8 cellular contexts compared by ENCODE assay signal in the genomic region with DNA sequence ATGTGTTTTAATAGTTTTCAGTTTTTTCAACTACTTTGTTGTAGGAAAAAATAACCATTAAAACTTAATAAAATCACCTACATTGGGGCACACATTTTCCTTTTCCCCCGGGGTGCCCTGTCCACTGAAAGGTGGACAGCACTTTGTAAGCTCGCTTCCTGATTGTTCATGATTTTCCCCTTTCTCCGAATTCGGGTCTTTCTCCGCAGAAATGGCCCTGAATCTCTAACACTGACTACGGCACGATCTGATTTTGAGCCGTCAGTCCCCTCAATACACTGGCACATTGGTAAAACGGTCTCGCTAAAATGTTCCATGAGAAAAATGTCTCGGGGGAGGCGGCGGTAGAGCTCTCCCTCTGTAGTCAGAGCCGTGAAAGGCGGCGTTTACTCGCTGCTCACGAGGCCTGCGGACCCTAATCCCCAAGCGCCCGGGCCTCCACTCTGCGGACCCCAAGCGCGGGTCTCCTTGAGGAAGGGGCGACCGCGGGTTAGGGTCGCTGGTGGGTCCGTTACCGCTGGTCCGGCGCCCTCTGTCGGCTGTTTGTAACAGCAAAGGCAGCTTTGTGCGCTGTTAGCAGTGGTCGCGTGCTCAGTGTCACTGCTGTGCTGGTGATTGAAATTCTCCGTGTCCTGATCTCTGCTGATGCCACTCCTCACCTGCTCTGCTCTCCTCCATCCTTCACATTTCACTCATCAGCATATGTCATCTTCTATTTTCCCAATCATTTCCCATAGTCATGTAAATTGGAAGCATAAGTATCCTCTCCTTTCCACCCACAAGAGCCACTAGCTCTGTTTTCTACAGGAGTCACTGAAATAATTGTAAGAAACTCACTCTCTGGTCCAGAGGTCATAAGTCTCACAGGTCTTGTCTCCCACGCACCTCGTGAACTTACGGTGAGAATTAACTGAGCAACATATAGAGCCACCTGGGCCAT. TPM values are rescaled to one million over a fixed set of nuclear protein-coding genes. Genes with fewer than 3 reads are reported as not detected.
DNase-seq lines count a peak whose midpoint lies in the region; ATAC-seq and TF ChIP-seq lines count a peak whose summit lies in the region.

No MANE protein-coding gene starts in this region.

- no peaks in the 10 kb centered on the region for H3K4me1 ChIP-seq in mesodermal cell (ENCODE audit: control insufficient read depth, insufficient read depth, low read length, poor library complexity, severe bottlenecking)

- TF ChIP-seq EP300 in Ishikawa (IDR thresholded peaks at IDR 0.05; ENCODE audit: borderline replicate concordance), result no peak

- H3K4me3 ChIP-seq in mesodermal cell (ENCODE audit: extremely low read depth, insufficient read depth, low read length, poor library complexity, severe bottlenecking), result peak overlapping the region; percentile 42

- ATAC-seq in GM21390 (IDR thresholded peaks at IDR 0.05; ENCODE audit: unreplicated experiment), result peak; percentile 76

- 6 to 7% methylated on average over 29 to 32 of the region's 40 CpGs for WGBS in mesodermal cell (ENCODE audit: insufficient coverage in 2 of 2), 2 experiments

- peak; percentile 48 for TF ChIP-seq RAD21 in Ishikawa (IDR thresholded peaks at IDR 0.05; ENCODE audit: low read depth)

- no peaks in the 10 kb centered on the region for H3K36me3 ChIP-seq in mesodermal cell (ENCODE audit: control insufficient read depth, insufficient read depth, low read length)

- H3K9me3 ChIP-seq in mesodermal cell (ENCODE audit: control insufficient read depth, low read length), result no peaks in the 10 kb centered on the region

- peak; percentile 34 for DNase-seq in DMS53 treated with DMSO at 0.1 percent for 48 hours (lab: John Stamatoyannopoulos, UW; ENCODE audit: unreplicated experiment)
- peak; percentile 25 to 40 for DNase-seq in activated CD4-positive, alpha-beta T cell treated with anti-CD3 and anti-CD28 coated beads, Interleukin-2, amount 50 U/mL, for 24 hours (ENCODE audit: low read depth in 1 of 2, low spot score in 1 of 2)
- DNase-seq in ecto neural progenitor cell (ENCODE audit: low spot score), result peak; percentile 89
- peak; percentile 20 to 46 for DNase-seq in stimulated activated CD8-positive, alpha-beta memory T cell treated with anti-CD3 and anti-CD28 coated beads, Interleukin-2, amount 100 ng/mL, for 1 hour (ENCODE audit: low read depth in 2 of 2)
- no peak for DNase-seq in NOMO-1 treated with dmso at 0.1 percent for 144 hours (lab: John Stamatoyannopoulos, UW; ENCODE audit: unreplicated experiment)

- H3K27ac ChIP-seq in mesodermal cell (ENCODE audit: low read depth, low read length, severe bottlenecking), result no peak overlapping the region

TF ChIP-seq in Ishikawa, 13 proteins besides CTCF, POLR2A, EP300 and RAD21:
- TF ChIP-seq TAF1 (IDR thresholded peaks at IDR 0.05; ENCODE audit: low read depth), result no peak
- TF ChIP-seq ZBTB7A (IDR thresholded peaks at IDR 0.05; ENCODE audit: low read depth), result peak; percentile 100
TF ChIP-seq in Ishikawa: peak in this region for 1.

RNA-seq across cellular contexts. Expression of a gene that starts 10.8 kb away (rescaled TPM):
- not detected for polyA plus RNA-seq in mesodermal cell (2013, experiment 1 of 2)
- polyA plus RNA-seq in mesodermal cell (2013, experiment 2 of 2), result not detected

RNA-seq across cellular contexts. Expression of a gene that starts 12.9 kb away (rescaled TPM):
- polyA plus RNA-seq in mesodermal cell (2013, experiment 1 of 2), result not detected
- not detected for polyA plus RNA-seq in mesodermal cell (2013, experiment 2 of 2)

RNA-seq across cellular contexts. Expression of a gene that starts 28.2 kb away (rescaled TPM):
- polyA plus RNA-seq in mesodermal cell (2013, experiment 1 of 2), result not detected
- not detected for polyA plus RNA-seq in mesodermal cell (2013, experiment 2 of 2)

RNA-seq across cellular contexts. Expression of a gene that starts 44.2 kb away (rescaled TPM):
- polyA plus RNA-seq in mesodermal cell (2013, experiment 1 of 2), result not detected
- polyA plus RNA-seq in mesodermal cell (2013, experiment 2 of 2), result not detected

RNA-seq across cellular contexts. Expression of a gene that starts 45.4 kb away (rescaled TPM):
- polyA plus RNA-seq in mesodermal cell (2013, experiment 1 of 2), result not detected
- not detected for polyA plus RNA-seq in mesodermal cell (2013, experiment 2 of 2)
